1 cellular context compared by ENCODE assay signal in the genomic region with DNA sequence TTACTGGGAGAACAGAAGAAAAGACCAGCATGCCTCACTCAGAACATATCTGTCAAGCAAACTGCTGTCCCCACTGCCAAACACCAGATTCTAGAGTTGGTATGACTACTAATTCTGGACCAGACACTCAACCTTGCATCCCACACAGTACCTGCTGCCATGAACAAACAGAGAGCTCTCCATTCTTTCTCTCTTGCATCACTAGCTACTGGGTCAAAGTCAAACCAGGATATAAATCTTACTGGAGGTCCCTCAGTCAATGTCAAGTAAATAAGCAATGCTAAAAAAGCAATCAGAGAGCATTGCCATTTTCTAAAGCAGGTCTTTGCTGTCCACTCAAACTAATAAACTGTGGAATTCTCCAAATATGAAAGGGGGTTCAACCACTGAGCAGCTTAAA.
TF ChIP-seq lines count a peak whose summit lies in the region.

No MANE protein-coding gene starts in this region.

TF ChIP-seq in liver, 16 proteins besides CTCF, POLR2A, EP300 and RAD21 (continued from another document):
- TF ChIP-seq YY1 (IDR thresholded peaks at IDR 0.05) (peak; percentile 93), FOXA2 (IDR thresholded peaks at IDR 0.05) (peak; percentile 76)
